In genomic region chr9:76651114-76651697, GRCh38 we compare ENCODE assay signal across 7 cellular contexts.
DNase-seq lines count a peak whose midpoint lies in the region; ATAC-seq and TF ChIP-seq lines count a peak whose summit lies in the region.

No MANE protein-coding gene starts in this region.

- CTCF ChIA-PET in RWPE1 (lab: Yijun Ruan, JAX): interaction anchor here (0.7 kb wide), 2 partner anchors 10 to 78 kb away, joined by 3 read pairs; no protein-coding TSS in a partner anchor

- H3K36me3 ChIP-seq in KMS-11 (ENCODE audit: insufficient read depth): no peaks in the 10 kb centered on the region
- H3K36me3 ChIP-seq in GM23248 (ENCODE audit: low read depth): no peaks in the 10 kb centered on the region

- peak; percentile 13 to 29 for DNase-seq in erythroblast (lab: John Stamatoyannopoulos, UW)
- no peak for DNase-seq in stimulated activated effector memory CD8-positive, alpha-beta T cell treated with anti-CD3 and anti-CD28 coated beads, Interleukin-12 subunit alpha, Interleukin-12 subunit beta, amount 100 ng/mL, for 72 hours (ENCODE audit: low spot score in 2 of 2)
- DNase-seq in RWPE1 (ENCODE audit: low spot score): no peak
- no peak for DNase-seq in NCI-H2196 treated with DMSO at 0.1 percent for 48 hours (lab: John Stamatoyannopoulos, UW; ENCODE audit: unreplicated experiment)
- no peak for DNase-seq in GM23248

- TF ChIP-seq POLR2A in erythroblast (IDR thresholded peaks at IDR 0.05; ENCODE audit: low read length): no peak

- peak; percentile 51 for ATAC-seq in GM21619 (IDR thresholded peaks at IDR 0.05; ENCODE audit: unreplicated experiment)
- ATAC-seq in stimulated activated effector memory CD8-positive, alpha-beta T cell treated with anti-CD3 and anti-CD28 coated beads, Interleukin-12 subunit alpha, Interleukin-12 subunit beta, amount 100 ng/mL, for 72 hours: no peak

- H3K79me2 ChIP-seq in KMS-11 (ENCODE audit: insufficient read depth, low read depth): no peaks in the 10 kb centered on the region
- H3K79me2 ChIP-seq in GM23248 (ENCODE audit: insufficient read depth): no peaks in the 10 kb centered on the region

- H3K4me3 ChIP-seq in KMS-11 (IDR thresholded peaks at IDR 0.05; ENCODE audit: insufficient read depth, low read depth, low read length): no peak overlapping the region
- H3K4me3 ChIP-seq in GM23248: no peak overlapping the region

- peaks cover 30% of the 10 kb centered on the region for H3F3A ChIP-seq in GM23248 (ENCODE audit: insufficient read depth)

- H3K9ac ChIP-seq in KMS-11 (peak overlapping the region; percentile 31), GM23248 (no peak overlapping the region)

- POLR2A ChIA-PET in RWPE1 (lab: Yijun Ruan, JAX; ENCODE audit: low non-redundant PET): no interaction called here

- H2AFZ ChIP-seq in KMS-11 (ENCODE audit: low read depth) (peak overlapping the region; percentile 45; the same call in 1 of the 2 replicates), GM23248 (no peak overlapping the region)

- H3K4me1 ChIP-seq in KMS-11 (ENCODE audit: low read depth, poor library complexity, severe bottlenecking) (peaks cover 64% of the 10 kb centered on the region), GM23248 (ENCODE audit: insufficient read depth) (peaks cover 52% of the 10 kb centered on the region)

- H3K36me3 Mint-ChIP-seq in stimulated activated effector memory CD8-positive, alpha-beta T cell treated with anti-CD3 and anti-CD28 coated beads, Interleukin-12 subunit alpha, Interleukin-12 subunit beta, amount 100 ng/mL, for 72 hours: no peaks in the 10 kb centered on the region

- no peaks in the 10 kb centered on the region for H3K9me3 Mint-ChIP-seq in stimulated activated effector memory CD8-positive, alpha-beta T cell treated with anti-CD3 and anti-CD28 coated beads, Interleukin-12 subunit alpha, Interleukin-12 subunit beta, amount 100 ng/mL, for 72 hours

- WGBS in GM23248 (ENCODE audit: low coverage in 1 of 2, low lambda C conversion rate in 2 of 2, missing lambda C conversion rate in 2 of 2), 2 experiments: 95 to 98% methylated on average over 4 of the region's 4 CpGs

- H3K4me3 Mint-ChIP-seq in stimulated activated effector memory CD8-positive, alpha-beta T cell treated with anti-CD3 and anti-CD28 coated beads, Interleukin-12 subunit alpha, Interleukin-12 subunit beta, amount 100 ng/mL, for 72 hours: peak overlapping the region; percentile 19

- in situ Hi-C loops in GM23248 (cut with MboI): no loop called here

- H3K4me1 Mint-ChIP-seq in stimulated activated effector memory CD8-positive, alpha-beta T cell treated with anti-CD3 and anti-CD28 coated beads, Interleukin-12 subunit alpha, Interleukin-12 subunit beta, amount 100 ng/mL, for 72 hours: peaks cover 33% of the 10 kb centered on the region

- H3K9me3 ChIP-seq in GM23248 (ENCODE audit: low read depth): no peaks in the 10 kb centered on the region

- peak overlapping the region; percentile 67 for H3K27ac ChIP-seq in KMS-11
- H3K27ac ChIP-seq in RWPE1: no peak overlapping the region
- no peak overlapping the region for H3K27ac ChIP-seq in GM23248

- peak overlapping the region; percentile 53 for H3K27ac Mint-ChIP-seq in stimulated activated effector memory CD8-positive, alpha-beta T cell treated with anti-CD3 and anti-CD28 coated beads, Interleukin-12 subunit alpha, Interleukin-12 subunit beta, amount 100 ng/mL, for 72 hours

- H3K9me2 ChIP-seq in GM23248 (ENCODE audit: insufficient read depth): no peaks in the 10 kb centered on the region

- H4K20me1 ChIP-seq in KMS-11 (ENCODE audit: insufficient read depth): no peaks in the 10 kb centered on the region
- H4K20me1 ChIP-seq in GM23248 (ENCODE audit: insufficient read depth): no peaks in the 10 kb centered on the region

- TF ChIP-seq CTCF in KMS-11 (conservative IDR thresholded peaks at IDR 0.05; ENCODE audit: low read depth, low read length) (no peak), RWPE1 (conservative IDR thresholded peaks at IDR 0.05; ENCODE audit: low read depth) (no peak)

- H3K27me3 ChIP-seq in KMS-11 (ENCODE audit: insufficient read depth, low read depth) (0 out of 2 replicates have a peak, but pooled peaks cover 3% of the 10 kb centered on the region), GM23248 (replicated peaks; ENCODE audit: insufficient read depth) (no peaks in the 10 kb centered on the region)

- peak overlapping the region; percentile 97 for H3K4me2 ChIP-seq in KMS-11
- no peak overlapping the region for H3K4me2 ChIP-seq in GM23248 (ENCODE audit: unreplicated experiment)

Comparison
In these comparisons a context has a peak if more than half of its experiments do, and no peak if none do; other contexts are left out.
1. DNase-seq: peak in erythroblast (2 of 2); none in stimulated activated effector memory CD8-positive, alpha-beta T cell treated with anti-CD3 and anti-CD28 coated beads, Interleukin-12 subunit alpha, Interleukin-12 subunit beta, amount 100 ng/mL, for 72 hours (0 of 2), RWPE1 (single experiment), NCI-H2196 treated with DMSO at 0.1 percent for 48 hours (single experiment) and GM23248 (single experiment).